In the genomic region with DNA sequence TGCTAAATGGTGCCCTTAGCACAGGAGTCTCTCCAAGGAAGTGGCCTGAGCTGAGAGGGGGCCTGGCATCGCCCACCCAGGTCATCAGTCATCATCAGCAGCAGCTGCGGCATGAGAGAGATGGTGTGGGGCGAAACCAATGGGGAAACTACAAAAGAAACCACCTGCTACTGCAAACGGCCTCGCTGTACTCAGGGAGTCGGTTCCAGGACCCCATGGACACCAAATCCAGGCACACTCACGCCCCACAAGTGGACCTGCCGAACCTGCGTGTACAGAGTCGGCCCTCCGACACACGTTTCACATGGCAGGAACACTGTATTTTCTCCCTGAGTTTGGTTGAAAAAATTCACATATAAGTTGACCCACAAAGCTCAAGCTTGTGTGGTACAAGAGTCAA, we compare ENCODE assay signal across 1 cellular context.
TF ChIP-seq lines count a peak whose summit lies in the region.

No MANE protein-coding gene starts in this region.

TF ChIP-seq in HepG2, 621 proteins besides CTCF, POLR2A, EP300 and RAD21 (continued from another document):
- no peak for TF ChIP-seq ZNF703 (CRISPR knock-in tag; IDR thresholded peaks at IDR 0.05; ENCODE audit: borderline replicate concordance)
- TF ChIP-seq CHD2 (IDR thresholded peaks at IDR 0.05; ENCODE audit: low read depth, low read length), result no peak
- TF ChIP-seq RBM39 (IDR thresholded peaks at IDR 0.05; ENCODE audit: low read depth, low read length, poor library complexity, severe bottlenecking), result no peak
- TF ChIP-seq ZNF615 (CRISPR knock-in tag; IDR thresholded peaks at IDR 0.05; ENCODE audit: borderline replicate concordance), result no peak
- no peak for TF ChIP-seq ZNF251 (CRISPR knock-in tag; IDR thresholded peaks at IDR 0.05)
- TF ChIP-seq, protein P1, sequence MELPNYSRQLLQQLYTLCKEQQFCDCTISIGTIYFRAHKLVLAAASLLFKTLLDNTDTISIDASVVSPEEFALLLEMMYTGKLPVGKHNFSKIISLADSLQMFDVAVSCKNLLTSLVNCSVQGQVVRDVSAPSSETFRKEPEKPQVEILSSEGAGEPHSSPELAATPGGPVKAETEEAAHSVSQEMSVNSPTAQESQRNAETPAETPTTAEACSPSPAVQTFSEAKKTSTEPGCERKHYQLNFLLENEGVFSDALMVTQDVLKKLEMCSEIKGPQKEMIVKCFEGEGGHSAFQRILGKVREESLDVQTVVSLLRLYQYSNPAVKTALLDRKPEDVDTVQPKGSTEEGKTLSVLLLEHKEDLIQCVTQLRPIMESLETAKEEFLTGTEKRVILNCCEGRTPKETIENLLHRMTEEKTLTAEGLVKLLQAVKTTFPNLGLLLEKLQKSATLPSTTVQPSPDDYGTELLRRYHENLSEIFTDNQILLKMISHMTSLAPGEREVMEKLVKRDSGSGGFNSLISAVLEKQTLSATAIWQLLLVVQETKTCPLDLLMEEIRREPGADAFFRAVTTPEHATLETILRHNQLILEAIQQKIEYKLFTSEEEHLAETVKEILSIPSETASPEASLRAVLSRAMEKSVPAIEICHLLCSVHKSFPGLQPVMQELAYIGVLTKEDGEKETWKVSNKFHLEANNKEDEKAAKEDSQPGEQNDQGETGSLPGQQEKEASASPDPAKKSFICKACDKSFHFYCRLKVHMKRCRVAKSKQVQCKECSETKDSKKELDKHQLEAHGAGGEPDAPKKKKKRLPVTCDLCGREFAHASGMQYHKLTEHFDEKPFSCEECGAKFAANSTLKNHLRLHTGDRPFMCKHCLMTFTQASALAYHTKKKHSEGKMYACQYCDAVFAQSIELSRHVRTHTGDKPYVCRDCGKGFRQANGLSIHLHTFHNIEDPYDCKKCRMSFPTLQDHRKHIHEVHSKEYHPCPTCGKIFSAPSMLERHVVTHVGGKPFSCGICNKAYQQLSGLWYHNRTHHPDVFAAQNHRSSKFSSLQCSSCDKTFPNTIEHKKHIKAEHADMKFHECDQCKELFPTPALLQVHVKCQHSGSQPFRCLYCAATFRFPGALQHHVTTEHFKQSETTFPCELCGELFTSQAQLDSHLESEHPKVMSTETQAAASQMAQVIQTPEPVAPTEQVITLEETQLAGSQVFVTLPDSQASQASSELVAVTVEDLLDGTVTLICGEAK (IDR thresholded peaks at IDR 0.05), result no peak
- TF ChIP-seq, protein P1 (CRISPR knock-in tag; IDR thresholded peaks at IDR 0.05), result no peak
- TF ChIP-seq FLYWCH1 (CRISPR knock-in tag; IDR thresholded peaks at IDR 0.05), result no peak
- TF ChIP-seq MAFG (CRISPR knock-in tag; IDR thresholded peaks at IDR 0.05), result no peak
- TF ChIP-seq ZNF335 (CRISPR knock-in tag; IDR thresholded peaks at IDR 0.05), result no peak
- TF ChIP-seq TBX2 (CRISPR knock-in tag; IDR thresholded peaks at IDR 0.05; ENCODE audit: borderline replicate concordance), result no peak
